In the genomic region with DNA sequence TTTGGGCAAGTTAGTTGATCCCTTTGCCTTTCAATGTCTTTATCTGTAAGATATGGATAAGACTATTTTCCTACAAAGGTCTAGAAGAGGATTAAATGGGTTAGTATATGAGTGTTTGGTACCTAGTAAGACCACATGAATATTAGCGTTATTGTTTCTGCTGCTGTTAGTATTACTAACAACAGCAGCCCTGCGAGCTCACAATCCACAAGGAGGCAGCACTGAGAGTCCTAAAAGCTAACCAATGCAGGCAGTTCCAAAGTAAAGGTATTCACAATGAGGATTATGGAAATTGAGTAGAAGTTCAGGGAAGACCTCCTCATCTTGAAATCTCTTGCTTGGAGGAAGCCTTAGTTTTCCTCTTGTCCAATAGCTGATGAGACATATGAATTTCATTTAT, we compare ENCODE assay signal across 9 cellular contexts.
DNase-seq lines count a peak whose midpoint lies in the region; ATAC-seq, FAIRE-seq and TF ChIP-seq lines count a peak whose summit lies in the region.
"Had no signal": no experiment of that assay in that cellular context is flagged by ENCODE, and none has a peak within 500 bp of the region (broad histone marks: within the 10 kb centered on the region; RNA-seq: fewer than 3 reads in every experiment).

No MANE protein-coding gene starts in this region.

- no peaks in the 10 kb centered on the region for H3K9me3 Mint-ChIP-seq in progenitor cell of endocrine pancreas (ENCODE audit: low read depth)
- no peaks in the 10 kb centered on the region for H3K9me3 Mint-ChIP-seq in activated naive CD8-positive, alpha-beta T cell treated with anti-CD3 and anti-CD28 coated beads, Interleukin-2, amount 50 U/mL, for 24 hours

- H3K27me3 ChIP-seq in bronchial epithelial cell (ENCODE audit: control insufficient read depth, insufficient read depth, low read length), result no peaks in the 10 kb centered on the region

- no peaks in the 10 kb centered on the region for H3K4me1 Mint-ChIP-seq in progenitor cell of endocrine pancreas (ENCODE audit: low read depth)
- H3K4me1 Mint-ChIP-seq in activated naive CD8-positive, alpha-beta T cell treated with anti-CD3 and anti-CD28 coated beads, Interleukin-2, amount 50 U/mL, for 24 hours, result no peaks in the 10 kb centered on the region

- peaks cover 9% of the 10 kb centered on the region for H3K27me3 Mint-ChIP-seq in progenitor cell of endocrine pancreas
- no peaks in the 10 kb centered on the region for H3K27me3 Mint-ChIP-seq in activated naive CD8-positive, alpha-beta T cell treated with anti-CD3 and anti-CD28 coated beads, Interleukin-2, amount 50 U/mL, for 24 hours

- peak; percentile 49 for TF ChIP-seq CTCF in bronchial epithelial cell (IDR thresholded peaks at IDR 0.05; ENCODE audit: insufficient read depth, low read length, severe bottlenecking)
- peak; percentile 58 for TF ChIP-seq CTCF in progenitor cell of endocrine pancreas (IDR thresholded peaks at IDR 0.05; ENCODE audit: unreplicated experiment)

- no peak for ATAC-seq in activated naive CD8-positive, alpha-beta T cell treated with anti-CD3 and anti-CD28 coated beads, Interleukin-2, amount 50 U/mL, for 24 hours
- no peak for ATAC-seq in HG03378 (IDR thresholded peaks at IDR 0.05; ENCODE audit: unreplicated experiment)

- no peaks in the 10 kb centered on the region for H3K36me3 Mint-ChIP-seq in progenitor cell of endocrine pancreas (ENCODE audit: insufficient read depth)
- no peaks in the 10 kb centered on the region for H3K36me3 Mint-ChIP-seq in activated naive CD8-positive, alpha-beta T cell treated with anti-CD3 and anti-CD28 coated beads, Interleukin-2, amount 50 U/mL, for 24 hours (ENCODE audit: low read depth)

- H3K27ac Mint-ChIP-seq in progenitor cell of endocrine pancreas, result no peak overlapping the region
- no peak overlapping the region for H3K27ac Mint-ChIP-seq in activated naive CD8-positive, alpha-beta T cell treated with anti-CD3 and anti-CD28 coated beads, Interleukin-2, amount 50 U/mL, for 24 hours

- H3K4me3 Mint-ChIP-seq in progenitor cell of endocrine pancreas (ENCODE audit: low read depth), result no peak overlapping the region
- no peak overlapping the region for H3K4me3 Mint-ChIP-seq in activated naive CD8-positive, alpha-beta T cell treated with anti-CD3 and anti-CD28 coated beads, Interleukin-2, amount 50 U/mL, for 24 hours

- H3K36me3 ChIP-seq in bronchial epithelial cell (ENCODE audit: control insufficient read depth, insufficient read depth, low read length), result no peaks in the 10 kb centered on the region
- H3K36me3 ChIP-seq: BLaER1 had no signal

- no peak for FAIRE-seq in bronchial epithelial cell (lab: Jason Lieb, UNC)

- DNase-seq in SHP77 (lab: John Stamatoyannopoulos, UW) (peak; percentile 11 to 30), SHP77 treated with DMSO at 0.1 percent for 48 hours (lab: John Stamatoyannopoulos, UW) (no peak), M059J (ENCODE audit: low read depth) (peak; percentile 24), bronchial epithelial cell (ENCODE audit: low read depth) (peak; percentile 28), progenitor cell of endocrine pancreas (ENCODE audit: low spot score, unreplicated experiment) (no peak)
- DNase-seq in activated naive CD8-positive, alpha-beta T cell treated with anti-CD3 and anti-CD28 coated beads, Interleukin-2, amount 50 U/mL, for 24 hours, result no peak
- DNase-seq in activated effector memory CD4-positive, alpha-beta T cell treated with anti-CD3 and anti-CD28 coated beads, Interleukin-2, amount 50 U/mL, for 16 hours, result no peak

- H3K4me3 ChIP-seq in bronchial epithelial cell (ENCODE audit: low read depth, low read length), result no peak overlapping the region
- H3K4me3 ChIP-seq: BLaER1 had no signal

Comparison
In these comparisons a context has a peak if more than half of its experiments do, and no peak if none do; other contexts are left out.
1. DNase-seq: peak in SHP77 (2 of 2), M059J (single experiment) and bronchial epithelial cell (single experiment); none in SHP77 treated with DMSO at 0.1 percent for 48 hours (single experiment), progenitor cell of endocrine pancreas (single experiment), activated naive CD8-positive, alpha-beta T cell treated with anti-CD3 and anti-CD28 coated beads, Interleukin-2, amount 50 U/mL, for 24 hours (single experiment) and activated effector memory CD4-positive, alpha-beta T cell treated with anti-CD3 and anti-CD28 coated beads, Interleukin-2, amount 50 U/mL, for 16 hours (single experiment).